In the genomic region with DNA sequence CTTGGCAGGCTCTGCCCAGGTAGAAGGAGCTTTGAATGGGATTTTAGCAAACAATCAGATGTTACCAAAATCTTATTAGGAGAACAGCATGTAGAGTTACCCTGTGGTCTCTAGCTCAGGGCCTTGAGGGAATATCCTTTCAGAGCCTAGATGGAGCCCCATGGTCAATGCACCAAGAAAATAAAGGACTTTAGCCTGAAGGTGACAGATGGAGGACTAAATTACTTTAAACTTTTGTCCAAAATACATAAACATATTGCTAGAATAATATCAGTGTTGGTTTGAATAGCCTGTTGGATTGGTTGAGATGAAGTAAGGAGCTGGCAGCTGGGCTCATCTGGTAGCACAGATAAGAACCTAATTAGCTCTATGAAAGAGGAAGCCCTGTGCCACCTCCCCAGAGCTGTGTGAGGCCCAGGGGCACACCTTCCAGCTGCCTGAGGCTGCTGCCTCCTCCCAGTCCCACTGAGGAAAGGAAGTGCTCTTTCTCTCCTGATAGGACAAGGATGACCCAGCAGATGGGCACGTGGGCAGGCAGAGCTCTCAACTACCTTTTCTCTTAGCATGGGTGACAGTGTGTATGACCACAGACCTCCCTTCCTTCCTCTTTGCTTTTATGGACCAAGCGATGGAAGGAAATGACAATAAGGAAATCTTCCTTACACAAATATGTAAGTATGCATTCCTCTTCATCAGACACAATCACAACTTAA, we compare ENCODE assay signal across 8 cellular contexts.
DNase-seq lines count a peak whose midpoint lies in the region; ATAC-seq, FAIRE-seq and TF ChIP-seq lines count a peak whose summit lies in the region.
"Had no signal": no experiment of that assay in that cellular context is flagged by ENCODE, and none has a peak within 500 bp of the region (broad histone marks: within the 10 kb centered on the region; RNA-seq: fewer than 3 reads in every experiment).

No MANE protein-coding gene starts in this region.

- no peaks in the 10 kb centered on the region; the same call in 1 of the 2 replicates for H3K9me3 ChIP-seq in Loucy (ENCODE audit: insufficient read depth, low read depth, low read length)
- H3K9me3 ChIP-seq in astrocyte (ENCODE audit: insufficient read depth, low read depth, low read length) = no peaks in the 10 kb centered on the region

- H3K4me3 ChIP-seq in GM23338 (no peak overlapping the region), Loucy (ENCODE audit: low read length, poor library complexity, severe bottlenecking) (peak overlapping the region; percentile 68), astrocyte (ENCODE audit: insufficient read depth, low read depth, low read length) (no peak overlapping the region)
- H3K4me3 ChIP-seq: SK-N-MC had no signal

- H3K4me3 Mint-ChIP-seq in GM23338 (no peak overlapping the region), astrocyte (ENCODE audit: unreplicated experiment) (peak overlapping the region; percentile 31), endothelial cell (ENCODE audit: unreplicated experiment) (no peak overlapping the region)
- H3K4me3 Mint-ChIP-seq in stimulated activated naive B cell treated with anti-CD40 and anti-IgM and Interleukin-4, amounts not matched to agents 10 μg/mL and 1 μg/mL and 100 μg/mL, for 72 hours = peak overlapping the region; percentile 48 to 70

- ATAC-seq in GM18861 (IDR thresholded peaks at IDR 0.05; ENCODE audit: unreplicated experiment) = peak; percentile 47
- no peak for ATAC-seq in GM23338
- ATAC-seq in stimulated activated naive B cell treated with anti-CD40 and anti-IgM and Interleukin-4, amounts not matched to agents 10 μg/mL and 1 μg/mL and 100 μg/mL, for 72 hours (replicated peaks) = peak; percentile 86 to 87

- 0 out of 2 replicates have a peak overlapping the region, but pooled peaks have one; percentile 73 for H2AFZ ChIP-seq in GM23338
- H2AFZ ChIP-seq in Loucy (ENCODE audit: low read length) = no peak overlapping the region
- H2AFZ ChIP-seq in astrocyte (ENCODE audit: low read depth, low read length) = no peak overlapping the region

- peak overlapping the region; percentile 69 for H3K9ac ChIP-seq in Loucy (ENCODE audit: low read depth, low read length, poor library complexity, severe bottlenecking)
- no peak overlapping the region for H3K9ac ChIP-seq in astrocyte (ENCODE audit: low read length)

- H3K4me2 ChIP-seq in GM23338 (no peak overlapping the region), Loucy (ENCODE audit: low read depth, low read length, poor library complexity, severe bottlenecking) (peak overlapping the region; percentile 82), astrocyte (ENCODE audit: low read length) (no peak overlapping the region)

- H3K79me2 ChIP-seq in GM23338 (replicated peaks; ENCODE audit: insufficient read depth) (no peaks in the 10 kb centered on the region), Loucy (ENCODE audit: insufficient read depth, low read length) (peaks cover 23% of the 10 kb centered on the region), astrocyte (ENCODE audit: insufficient read depth, low read length) (no peaks in the 10 kb centered on the region)

- H3K4me1 Mint-ChIP-seq in GM23338 (peaks cover 28% of the 10 kb centered on the region), astrocyte (ENCODE audit: low read depth, unreplicated experiment) (peaks cover 9% of the 10 kb centered on the region), endothelial cell (ENCODE audit: unreplicated experiment) (peaks cover 14% of the 10 kb centered on the region)
- H3K4me1 Mint-ChIP-seq in stimulated activated naive B cell treated with anti-CD40 and anti-IgM and Interleukin-4, amounts not matched to agents 10 μg/mL and 1 μg/mL and 100 μg/mL, for 72 hours = peaks cover 37 to 79% of the 10 kb centered on the region in 2 donors

- H3K9me3 Mint-ChIP-seq in GM23338 (no peaks in the 10 kb centered on the region; the same call in 2 of the 3 replicates), astrocyte (ENCODE audit: unreplicated experiment) (peaks cover 3% of the 10 kb centered on the region), endothelial cell (ENCODE audit: unreplicated experiment) (no peaks in the 10 kb centered on the region)
- peaks cover 1 to 4% of the 10 kb centered on the region in 2 donors for H3K9me3 Mint-ChIP-seq in stimulated activated naive B cell treated with anti-CD40 and anti-IgM and Interleukin-4, amounts not matched to agents 10 μg/mL and 1 μg/mL and 100 μg/mL, for 72 hours

- DNase-seq in GM23338 (ENCODE audit: low spot score) (no peak), astrocyte (ENCODE audit: low read depth) (no peak), NCI-H1436 (lab: John Stamatoyannopoulos, UW) (no peak), endothelial cell (ENCODE audit: low spot score) (no peak)
- peak; percentile 65 for DNase-seq in stimulated activated naive B cell treated with anti-CD40 and anti-IgM and Interleukin-4, amounts not matched to agents 10 μg/mL and 1 μg/mL and 100 μg/mL, for 72 hours

- H4K20me1 ChIP-seq in GM23338 (replicated peaks; ENCODE audit: insufficient read depth) (no peaks in the 10 kb centered on the region), Loucy (ENCODE audit: insufficient read depth, low read length, poor library complexity, severe bottlenecking) (no peaks in the 10 kb centered on the region), astrocyte (ENCODE audit: insufficient read depth, low read length) (no peaks in the 10 kb centered on the region)

- FAIRE-seq in astrocyte (lab: Jason Lieb, UNC) = no peak

- H3K27me3 Mint-ChIP-seq in GM23338 (ENCODE audit: insufficient read depth, low read depth, poor library complexity) (no peaks in the 10 kb centered on the region), astrocyte (ENCODE audit: low read depth, unreplicated experiment) (no peaks in the 10 kb centered on the region), endothelial cell (ENCODE audit: unreplicated experiment) (no peaks in the 10 kb centered on the region)
- H3K27me3 Mint-ChIP-seq in stimulated activated naive B cell treated with anti-CD40 and anti-IgM and Interleukin-4, amounts not matched to agents 10 μg/mL and 1 μg/mL and 100 μg/mL, for 72 hours = no peaks in the 10 kb centered on the region

- H3K27ac Mint-ChIP-seq in GM23338 = no peak overlapping the region
- peak overlapping the region; percentile 8 for H3K27ac Mint-ChIP-seq in astrocyte (ENCODE audit: unreplicated experiment)
- H3K27ac Mint-ChIP-seq in stimulated activated naive B cell treated with anti-CD40 and anti-IgM and Interleukin-4, amounts not matched to agents 10 μg/mL and 1 μg/mL and 100 μg/mL, for 72 hours = peak overlapping the region; percentile 93
- H3K27ac Mint-ChIP-seq in endothelial cell (ENCODE audit: unreplicated experiment) = no peak overlapping the region

- H3F3A ChIP-seq in GM23338 (replicated peaks; ENCODE audit: low read depth) = no peaks in the 10 kb centered on the region
- H3F3A ChIP-seq in Loucy (ENCODE audit: low read depth) = peaks cover 23% of the 10 kb centered on the region

- no peaks in the 10 kb centered on the region for H3K9me2 ChIP-seq in GM23338 (ENCODE audit: insufficient read depth)
- no peaks in the 10 kb centered on the region for H3K9me2 ChIP-seq in Loucy (replicated peaks; ENCODE audit: low read depth, low read length)

- no peak overlapping the region for H3K27ac ChIP-seq in GM23338 (ENCODE audit: low read depth)
- no peak overlapping the region for H3K27ac ChIP-seq in astrocyte (ENCODE audit: low read depth, low read length)
- H3K27ac ChIP-seq: SK-N-MC had no signal

- H3K4me1 ChIP-seq in GM23338 (ENCODE audit: insufficient read depth) (peaks cover 13% of the 10 kb centered on the region), Loucy (ENCODE audit: insufficient read depth, low read length, poor library complexity, severe bottlenecking) (peaks cover 54% of the 10 kb centered on the region), astrocyte (ENCODE audit: insufficient read depth, low read length) (peaks cover 3% of the 10 kb centered on the region)

- H3K27me3 ChIP-seq in GM23338 (ENCODE audit: insufficient read depth) (no peaks in the 10 kb centered on the region), Loucy (ENCODE audit: insufficient read depth, low read length, poor library complexity, severe bottlenecking) (no peaks in the 10 kb centered on the region), astrocyte (ENCODE audit: insufficient read depth, low read length) (no peaks in the 10 kb centered on the region)

- H3K36me3 ChIP-seq in GM23338 (ENCODE audit: insufficient read depth) (no peaks in the 10 kb centered on the region), Loucy (ENCODE audit: insufficient read depth, low read length) (0 out of 2 replicates have a peak, but pooled peaks cover 3% of the 10 kb centered on the region), astrocyte (ENCODE audit: insufficient read depth, low read length) (no peaks in the 10 kb centered on the region)

- H3K36me3 Mint-ChIP-seq in GM23338 (ENCODE audit: low read depth) = no peaks in the 10 kb centered on the region
- H3K36me3 Mint-ChIP-seq in astrocyte (ENCODE audit: low read depth, unreplicated experiment) = no peaks in the 10 kb centered on the region
- H3K36me3 Mint-ChIP-seq in stimulated activated naive B cell treated with anti-CD40 and anti-IgM and Interleukin-4, amounts not matched to agents 10 μg/mL and 1 μg/mL and 100 μg/mL, for 72 hours = peaks cover 35 to 63% of the 10 kb centered on the region in 2 donors
- no peaks in the 10 kb centered on the region for H3K36me3 Mint-ChIP-seq in endothelial cell (ENCODE audit: low read depth, unreplicated experiment)

- no peak for TF ChIP-seq CTCF in GM23338 (conservative IDR thresholded peaks at IDR 0.05; ENCODE audit: low read depth in 2 of 2)
- no peak for TF ChIP-seq CTCF in Loucy (conservative IDR thresholded peaks at IDR 0.05; ENCODE audit: low read length)
- TF ChIP-seq CTCF in astrocyte (IDR thresholded peaks at IDR 0.05; ENCODE audit: insufficient read depth, low read depth, low read length) = no peak
- TF ChIP-seq CTCF in endothelial cell (IDR thresholded peaks at IDR 0.05; ENCODE audit: unreplicated experiment) = no peak

Comparison
In these comparisons a context has a peak if more than half of its experiments do, and no peak if none do; other contexts are left out.
1. H3K27ac Mint-ChIP-seq: peak in astrocyte (single experiment) and stimulated activated naive B cell treated with anti-CD40 and anti-IgM and Interleukin-4, amounts not matched to agents 10 μg/mL and 1 μg/mL and 100 μg/mL, for 72 hours (single experiment); none in GM23338 (single experiment) and endothelial cell (single experiment).
2. H3K4me3 Mint-ChIP-seq: peak in astrocyte (single experiment) and stimulated activated naive B cell treated with anti-CD40 and anti-IgM and Interleukin-4, amounts not matched to agents 10 μg/mL and 1 μg/mL and 100 μg/mL, for 72 hours (2 of 2); none in GM23338 (single experiment) and endothelial cell (single experiment).